In genomic region chr4:69224891-69225290, GRCh38 we compare ENCODE assay signal across 27 cellular contexts. TPM values are rescaled to one million over a fixed set of nuclear protein-coding genes. Genes with fewer than 3 reads are reported as not detected.
"Had no signal": no experiment of that assay in that cellular context is flagged by ENCODE, and none has a peak within 500 bp of the region (broad histone marks: within the 10 kb centered on the region; RNA-seq: fewer than 3 reads in every experiment).

No MANE protein-coding gene starts in this region.

- H3K4me3 ChIP-seq: esophagus squamous epithelium, right lobe of liver, thoracic aorta, upper lobe of left lung, vagina had no signal

- H3K36me3 Mint-ChIP-seq: activated CD8-positive, alpha-beta memory T cell treated with anti-CD3 and anti-CD28 coated beads, Interleukin-2, amount 10 ng/mL, durations not matched to agents 7 days and 5 days; activated naive CD4-positive, alpha-beta T cell treated with anti-CD3 and anti-CD28 coated beads, Interleukin-2, amount 50 U/mL, for 72 hours; naive thymus-derived CD8-positive, alpha-beta T cell had no signal

- H3K36me3 ChIP-seq: esophagus squamous epithelium, right lobe of liver, thoracic aorta, upper lobe of left lung, vagina had no signal

- H3K9me3 ChIP-seq: esophagus squamous epithelium, right lobe of liver, thoracic aorta, upper lobe of left lung, vagina had no signal

- DNase-seq: activated CD4-positive, alpha-beta T cell treated with anti-CD3 and anti-CD28 coated beads for 36 hours; activated CD4-positive, CD25-positive, alpha-beta regulatory T cell; activated CD8-positive, alpha-beta memory T cell treated with anti-CD3 and anti-CD28 coated beads, Interleukin-2, amount 10 ng/mL, durations not matched to agents 7 days and 5 days; activated CD8-positive, alpha-beta T cell treated with anti-CD3 and anti-CD28 coated beads, Interleukin-2, amount 10 ng/mL, durations not matched to agents 7 days and 5 days; activated naive CD4-positive, alpha-beta T cell; activated T-cell treated with anti-CD3 and anti-CD28 coated beads, Interleukin-2, amount 50 U/mL, for 72 hours; dermis blood vessel endothelial cell; effector CD4-positive, alpha-beta T cell; esophagus squamous epithelium; left colon; naive thymus-derived CD8-positive, alpha-beta T cell; right lobe of liver; stimulated activated CD4-positive, alpha-beta T cell treated with anti-CD3 and anti-CD28 coated beads, Interleukin-12 subunit alpha, Interleukin-12 subunit beta, amount 100 ng/mL, for 4 hours; stimulated activated CD4-positive, alpha-beta T cell treated with anti-CD3 and anti-CD28 coated beads, Interleukin-4, amount 100 ng/mL, for 1 hour; upper lobe of left lung had no signal

- H3K27me3 Mint-ChIP-seq: activated CD4-positive, alpha-beta T cell treated with anti-CD3 and anti-CD28 coated beads for 36 hours; activated CD8-positive, alpha-beta memory T cell treated with anti-CD3 and anti-CD28 coated beads, Interleukin-2, amount 10 ng/mL, durations not matched to agents 7 days and 5 days; central memory CD8-positive, alpha-beta T cell; stimulated activated naive CD8-positive, alpha-beta T cell treated with anti-CD3 and anti-CD28 coated beads, Interleukin-15, Interleukin-2, amounts not matched to agents 100 ng/mL and 50 ng/mL, for 24 hours had no signal

- H3K27me3 ChIP-seq: esophagus squamous epithelium, right lobe of liver, upper lobe of left lung, vagina had no signal

- H3K4me1 Mint-ChIP-seq: activated CD4-positive, alpha-beta T cell treated with anti-CD3 and anti-CD28 coated beads for 36 hours; activated CD8-positive, alpha-beta memory T cell treated with anti-CD3 and anti-CD28 coated beads, Interleukin-2, amount 10 ng/mL, durations not matched to agents 7 days and 5 days; central memory CD8-positive, alpha-beta T cell; naive thymus-derived CD8-positive, alpha-beta T cell had no signal

- H3K9me3 Mint-ChIP-seq: activated naive CD4-positive, alpha-beta T cell treated with anti-CD3 and anti-CD28 coated beads, Interleukin-2, amount 50 U/mL, for 72 hours; central memory CD8-positive, alpha-beta T cell; stimulated activated naive CD8-positive, alpha-beta T cell treated with anti-CD3 and anti-CD28 coated beads, Interleukin-15, Interleukin-2, amounts not matched to agents 100 ng/mL and 50 ng/mL, for 24 hours had no signal

- H3K4me3 Mint-ChIP-seq: activated CD4-positive, alpha-beta T cell treated with anti-CD3 and anti-CD28 coated beads for 36 hours; activated CD8-positive, alpha-beta memory T cell treated with anti-CD3 and anti-CD28 coated beads, Interleukin-2, amount 10 ng/mL, durations not matched to agents 7 days and 5 days; activated CD8-positive, alpha-beta T cell treated with anti-CD3 and anti-CD28 coated beads, Interleukin-2, amount 10 ng/mL, durations not matched to agents 7 days and 5 days; activated T-cell treated with anti-CD3 and anti-CD28 coated beads, Interleukin-2, amount 50 U/mL, for 72 hours; central memory CD8-positive, alpha-beta T cell; naive thymus-derived CD8-positive, alpha-beta T cell; stimulated activated naive CD8-positive, alpha-beta T cell treated with anti-CD3 and anti-CD28 coated beads, Interleukin-15, Interleukin-2, amounts not matched to agents 100 ng/mL and 50 ng/mL, for 24 hours had no signal

- H3K27ac ChIP-seq: epithelial cell of prostate, esophagus squamous epithelium, right lobe of liver, thoracic aorta, upper lobe of left lung, vagina had no signal

- H3K4me1 ChIP-seq: esophagus squamous epithelium, right lobe of liver, upper lobe of left lung, vagina had no signal

- H3K27ac Mint-ChIP-seq: activated CD4-positive, alpha-beta T cell treated with anti-CD3 and anti-CD28 coated beads for 36 hours; activated CD8-positive, alpha-beta memory T cell treated with anti-CD3 and anti-CD28 coated beads, Interleukin-2, amount 10 ng/mL, durations not matched to agents 7 days and 5 days; activated CD8-positive, alpha-beta T cell treated with anti-CD3 and anti-CD28 coated beads, Interleukin-2, amount 10 ng/mL, durations not matched to agents 7 days and 5 days; activated naive CD4-positive, alpha-beta T cell treated with anti-CD3 and anti-CD28 coated beads, Interleukin-2, amount 50 U/mL, for 72 hours; activated T-cell treated with anti-CD3 and anti-CD28 coated beads, Interleukin-2, amount 50 U/mL, for 72 hours; naive thymus-derived CD8-positive, alpha-beta T cell; stimulated activated naive CD8-positive, alpha-beta T cell treated with anti-CD3 and anti-CD28 coated beads, Interleukin-15, Interleukin-2, amounts not matched to agents 100 ng/mL and 50 ng/mL, for 24 hours had no signal

- ATAC-seq: activated CD4-positive, alpha-beta T cell treated with anti-CD3 and anti-CD28 coated beads for 36 hours; activated CD8-positive, alpha-beta memory T cell treated with anti-CD3 and anti-CD28 coated beads, Interleukin-2, amount 10 ng/mL, durations not matched to agents 7 days and 5 days; activated CD8-positive, alpha-beta T cell treated with anti-CD3 and anti-CD28 coated beads, Interleukin-2, amount 10 ng/mL, durations not matched to agents 7 days and 5 days; activated naive CD4-positive, alpha-beta T cell treated with anti-CD3 and anti-CD28 coated beads, Interleukin-2, amount 50 U/mL, for 72 hours; activated T-cell treated with anti-CD3 and anti-CD28 coated beads, Interleukin-2, amount 50 U/mL, for 72 hours; left colon; naive thymus-derived CD8-positive, alpha-beta T cell; right lobe of liver had no signal

RNA-seq across cellular contexts. Expression of gene UGT2B11, which starts 10.3 kb away (rescaled TPM):
- total RNA-seq: activated CD4-positive, alpha-beta T cell treated with anti-CD3 and anti-CD28 coated beads for 36 hours; activated CD8-positive, alpha-beta memory T cell treated with anti-CD3 and anti-CD28 coated beads, Interleukin-2, amount 10 ng/mL, durations not matched to agents 7 days and 5 days; activated CD8-positive, alpha-beta T cell treated with anti-CD3 and anti-CD28 coated beads, Interleukin-2, amount 10 ng/mL, durations not matched to agents 7 days and 5 days; activated naive CD4-positive, alpha-beta T cell treated with anti-CD3 and anti-CD28 coated beads, Interleukin-2, amount 50 U/mL, for 72 hours; activated T-cell treated with anti-CD3 and anti-CD28 coated beads, Interleukin-2, amount 50 U/mL, for 72 hours; bronchial epithelial cell; dermis blood vessel endothelial cell; esophagus squamous epithelium; frontal cortex; naive thymus-derived CD8-positive, alpha-beta T cell; osteoblast; skeletal muscle tissue; subcutaneous adipose tissue; T-helper 2 cell treated with Interferon-gamma antibody and Interleukin-4, amounts not matched to agents 100 ng/mL and 5 ng/mL, for 36 hours; thoracic aorta; upper lobe of left lung; vagina had no signal

RNA-seq across cellular contexts. Expression of gene UGT2B28, which starts 55.4 kb away (rescaled TPM):
- total RNA-seq: activated CD4-positive, alpha-beta T cell treated with anti-CD3 and anti-CD28 coated beads for 36 hours; activated CD8-positive, alpha-beta memory T cell treated with anti-CD3 and anti-CD28 coated beads, Interleukin-2, amount 10 ng/mL, durations not matched to agents 7 days and 5 days; activated CD8-positive, alpha-beta T cell treated with anti-CD3 and anti-CD28 coated beads, Interleukin-2, amount 10 ng/mL, durations not matched to agents 7 days and 5 days; activated naive CD4-positive, alpha-beta T cell treated with anti-CD3 and anti-CD28 coated beads, Interleukin-2, amount 50 U/mL, for 72 hours; activated T-cell treated with anti-CD3 and anti-CD28 coated beads, Interleukin-2, amount 50 U/mL, for 72 hours; bronchial epithelial cell; dermis blood vessel endothelial cell; esophagus squamous epithelium; frontal cortex; left colon; naive thymus-derived CD8-positive, alpha-beta T cell; osteoblast; right lobe of liver; skeletal muscle tissue; subcutaneous adipose tissue; T-helper 2 cell treated with Interferon-gamma antibody and Interleukin-4, amounts not matched to agents 100 ng/mL and 5 ng/mL, for 36 hours; thoracic aorta; upper lobe of left lung; vagina had no signal
